In genomic region chr1:24874611-24875225, GRCh38 we compare ENCODE assay signal across 29 cellular contexts. TPM values are rescaled to one million over a fixed set of nuclear protein-coding genes. Genes with fewer than 3 reads are reported as not detected.
DNase-seq lines count a peak whose midpoint lies in the region; ATAC-seq, FAIRE-seq and TF ChIP-seq lines count a peak whose summit lies in the region.
"Had no signal": no experiment of that assay in that cellular context is flagged by ENCODE, and none has a peak within 500 bp of the region (broad histone marks: within the 10 kb centered on the region; RNA-seq: fewer than 3 reads in every experiment).

No MANE protein-coding gene starts in this region.

- TF ChIP-seq EP300 in K562 (IDR thresholded peaks at IDR 0.05; ENCODE audit: low read length), result no peak

- H3K4me3 ChIP-seq in breast epithelium, result no peak overlapping the region
- H3K4me3 ChIP-seq in K562, result no peak overlapping the region
- H3K4me3 ChIP-seq: psoas muscle, transverse colon had no signal

- 0 out of 2 replicates have a peak, but pooled peaks cover 10% of the 10 kb centered on the region for H4K20me1 ChIP-seq in K562 (replicated peaks; ENCODE audit: control insufficient read depth, insufficient read depth, low read length)

- H3K9me3 Mint-ChIP-seq in MCF 10A (ENCODE audit: unreplicated experiment), result no peaks in the 10 kb centered on the region
- peaks cover 0 to 4% (median 0%) of the 10 kb centered on the region in 7 donors for H3K9me3 Mint-ChIP-seq in CD14-positive monocyte
- H3K9me3 Mint-ChIP-seq: activated naive CD4-positive, alpha-beta T cell treated with anti-CD3 and anti-CD28 coated beads, Interleukin-2, amount 50 U/mL, for 24 hours; CD8-positive, alpha-beta memory T cell; mesothelial cell of epicardium; naive B cell had no signal

- H3K9me1 ChIP-seq in K562 (ENCODE audit: control insufficient read depth, insufficient read depth, low read length), result no peaks in the 10 kb centered on the region

- H3K4me3 Mint-ChIP-seq in MCF 10A (ENCODE audit: unreplicated experiment), result no peak overlapping the region
- no peak overlapping the region for H3K4me3 Mint-ChIP-seq in CD14-positive monocyte
- H3K4me3 Mint-ChIP-seq: activated naive CD4-positive, alpha-beta T cell treated with anti-CD3 and anti-CD28 coated beads, Interleukin-2, amount 50 U/mL, for 24 hours; B cell; CD8-positive, alpha-beta memory T cell; IgD-negative memory B cell; mesothelial cell of epicardium had no signal

- H3K36me3 ChIP-seq in breast epithelium, result no peaks in the 10 kb centered on the region
- H3K36me3 ChIP-seq in K562 (ENCODE audit: control insufficient read depth, insufficient read depth, low read length), result no peaks in the 10 kb centered on the region
- H3K36me3 ChIP-seq: brain microvascular endothelial cell, transverse colon had no signal

- no peaks in the 10 kb centered on the region for H3K4me1 ChIP-seq in breast epithelium
- peaks cover 0 to 3% of the 10 kb centered on the region in 2 experiments; a peak in 2 of 5 replicates for H3K4me1 ChIP-seq in K562 (replicated peaks in 1 of 2; ENCODE audit: control insufficient read depth in 2 of 2, insufficient read depth in 2 of 2, low read length in 2 of 2)
- H3K4me1 ChIP-seq: psoas muscle had no signal

- POLR2A ChIA-PET in MCF 10A (lab: Yijun Ruan, JAX) (interaction anchor here (1.1 kb wide), 1 partner anchor 287 kb away, joined by 4 read pairs; no protein-coding TSS in a partner anchor), K562 (lab: Yijun Ruan, JAX) (interaction anchor here (0.6 to 1.3 kb wide), 4 partner anchors 15 to 118 kb away, joined by 3 read pairs; no protein-coding TSS in a partner anchor), HEK293T (lab: Yijun Ruan, JAX) (interaction anchor here (0.5 kb wide), 1 partner anchor 197 kb away, joined by 3 read pairs; no protein-coding TSS in a partner anchor)

- TF ChIP-seq POLR2A in breast epithelium (IDR thresholded peaks at IDR 0.05) (no peak), K562 (conservative IDR thresholded peaks at IDR 0.05) (no peak), GM12891 (IDR thresholded peaks at IDR 0.05; ENCODE audit: low read depth, low read length) (no peak)

- H3K27ac ChIP-seq in breast epithelium (no peak overlapping the region), K562 (ENCODE audit: extremely low read depth, low read depth, low read length) (no peak overlapping the region)
- H3K27ac ChIP-seq: brain microvascular endothelial cell, psoas muscle, transverse colon had no signal

- DNase-seq in MCF 10A (ENCODE audit: unreplicated experiment) (peak; percentile 29), breast epithelium (ENCODE audit: low spot score in 2 of 2) (no peak), K562 (ENCODE audit: extremely low read depth in 1 of 4, low spot score in 3 of 4) (no peak), left colon (no peak), CD14-positive monocyte (ENCODE audit: low spot score) (no peak), HEK293T (ENCODE audit: extremely low spot score) (no peak), GM12891 (ENCODE audit: insufficient read length, low spot score) (no peak)
- DNase-seq in stimulated activated CD8-positive, alpha-beta memory T cell treated with anti-CD3 and anti-CD28 coated beads, Interleukin-4, amount 100 ng/mL, for 48 hours, result peak; percentile 14
- DNase-seq: activated CD4-positive, alpha-beta T cell treated with anti-CD3 and anti-CD28 coated beads, Interleukin-2, amount 50 U/mL, for 4 hours; amniotic stem cell; brain microvascular endothelial cell; CD8-positive, alpha-beta memory T cell; DMS153; left ventricle myocardium superior; naive B cell; NCI-H1092; NCI-H526; NK-92 treated with Interleukin-12 subunit alpha and Interleukin-12 subunit beta, amount 100 ng/mL, for 24 hours; psoas muscle; stimulated activated CD4-positive, alpha-beta T cell treated with anti-CD3 and anti-CD28 coated beads, Interleukin-12 subunit alpha, Interleukin-12 subunit beta, amount 100 ng/mL, for 4 hours; stimulated activated CD4-positive, alpha-beta T cell treated with anti-CD3 and anti-CD28 coated beads, Interleukin-2, amount 100 ng/mL, for 48 hours; T-helper 2 cell; transverse colon had no signal

- H3K4me1 Mint-ChIP-seq in MCF 10A (ENCODE audit: insufficient read depth, unreplicated experiment) (peaks cover 6% of the 10 kb centered on the region), CD14-positive monocyte (peaks cover 33% of the 10 kb centered on the region)
- H3K4me1 Mint-ChIP-seq: mesothelial cell of epicardium had no signal

- H3K27ac Mint-ChIP-seq in MCF 10A (ENCODE audit: low read depth, unreplicated experiment), result no peak overlapping the region
- H3K27ac Mint-ChIP-seq in CD14-positive monocyte, result peak overlapping the region in 1 of 7 donors; percentile 79
- H3K27ac Mint-ChIP-seq: activated naive CD4-positive, alpha-beta T cell treated with anti-CD3 and anti-CD28 coated beads, Interleukin-2, amount 50 U/mL, for 24 hours; B cell; IgD-negative memory B cell; mesothelial cell of epicardium; naive B cell had no signal

- BruUV-seq in MCF 10A (replicated peaks; lab: Mats Ljungman, UMichigan) (no TSS peak), K562 (replicated peaks; lab: Mats Ljungman, UMichigan) (no TSS peak)

- no peaks in the 10 kb centered on the region for H3K27me3 ChIP-seq in breast epithelium
- peaks cover 43 to 50% of the 10 kb centered on the region in 2 experiments for H3K27me3 ChIP-seq in K562 (ENCODE audit: control insufficient read depth in 2 of 2, insufficient read depth in 2 of 2, low read length in 2 of 2)
- H3K27me3 ChIP-seq: brain microvascular endothelial cell had no signal

- H3K9me3 ChIP-seq in breast epithelium (no peaks in the 10 kb centered on the region), K562 (replicated peaks; ENCODE audit: control insufficient read depth, insufficient read depth, low read depth, low read length) (no peaks in the 10 kb centered on the region)
- H3K9me3 ChIP-seq: psoas muscle, transverse colon had no signal

- TF ChIP-seq RAD21 in K562 (CRISPR knock-in tag; conservative IDR thresholded peaks at IDR 0.05 in 1 of 2, IDR thresholded peaks at IDR 0.05 in 1 of 2), result no peak

- ATAC-seq in K562, result peak; percentile 39; the same call in 2 of the 3 replicates
- peak; percentile 66 for ATAC-seq in left colon
- ATAC-seq: left ventricle myocardium superior, psoas muscle, sciatic nerve had no signal

- no peak overlapping the region for H3K4me2 ChIP-seq in K562 (ENCODE audit: insufficient read depth, low read length)

- H3K9ac ChIP-seq in K562 (ENCODE audit: insufficient read depth in 1 of 2, low read depth in 2 of 2, low read length in 2 of 2), result no peak overlapping the region

- 2% methylated on average over 16 of the region's 16 CpGs for WGBS in K562 (ENCODE audit: insufficient coverage, low coverage, missing lambda C conversion rate)

- intact Hi-C loops in MCF 10A (cut with micrococcal nuclease) (no loop called here), breast epithelium (cut with DNase I; ENCODE audit: low total_unique reads) (no loop called here), K562 (cut with micrococcal nuclease) (no loop called here), left colon (cut with DNase I, micrococcal nuclease) (no loop called here), CD14-positive monocyte (cut with micrococcal nuclease) (no loop called here)

- H3K79me2 ChIP-seq in K562 (ENCODE audit: control insufficient read depth, insufficient read depth, low read length), result no peaks in the 10 kb centered on the region

- H3K36me3 Mint-ChIP-seq in MCF 10A (ENCODE audit: insufficient read depth, unreplicated experiment) (no peaks in the 10 kb centered on the region), CD14-positive monocyte (no peaks in the 10 kb centered on the region)
- H3K36me3 Mint-ChIP-seq: activated naive CD4-positive, alpha-beta T cell treated with anti-CD3 and anti-CD28 coated beads, Interleukin-2, amount 50 U/mL, for 24 hours; CD8-positive, alpha-beta memory T cell; IgD-negative memory B cell; mesothelial cell of epicardium; naive B cell had no signal

- in situ Hi-C loops in K562 (cut with MboI), result no loop called here

- CTCF ChIA-PET in MCF 10A (lab: Yijun Ruan, JAX), result interaction anchor here (0.6 kb wide), 1 partner anchor 786 kb away, joined by 4 read pairs; no protein-coding TSS in a partner anchor
- CTCF ChIA-PET in K562 (lab: Yijun Ruan, JAX; ENCODE audit: low intra/inter-chr PET ratio), result no interaction called here
- CTCF ChIA-PET in HEK293T (lab: Yijun Ruan, JAX), result interaction anchor here (0.6 kb wide), 2 partner anchors 26 to 99 kb away, joined by 3 to 4 read pairs; no protein-coding TSS in a partner anchor

- H3K27me3 Mint-ChIP-seq in MCF 10A (ENCODE audit: insufficient read depth, unreplicated experiment) (peaks cover 7% of the 10 kb centered on the region), CD14-positive monocyte (ENCODE audit: low read depth in 3 of 3) (peaks cover 20 to 27% (median 24%) of the 10 kb centered on the region in 3 donors)
- H3K27me3 Mint-ChIP-seq: activated naive CD4-positive, alpha-beta T cell treated with anti-CD3 and anti-CD28 coated beads, Interleukin-2, amount 50 U/mL, for 24 hours had no signal

- FAIRE-seq in K562 (lab: Jason Lieb, UNC), result no peak
- no peak for FAIRE-seq in GM12891 (lab: Jason Lieb, UNC)
- FAIRE-seq: endothelial cell of umbilical vein had no signal

- H2AFZ ChIP-seq in K562 (ENCODE audit: low read depth, low read length), result no peak overlapping the region

- TF ChIP-seq CTCF in MCF 10A (IDR thresholded peaks at IDR 0.05; ENCODE audit: unreplicated experiment) (no peak), breast epithelium (IDR thresholded peaks at IDR 0.05) (no peak), K562 (IDR thresholded peaks at IDR 0.05 in 2 of 3, conservative IDR thresholded peaks at IDR 0.05 in 1 of 3; ENCODE audit: insufficient read depth in 2 of 3, low read depth in 1 of 3, low read length in 3 of 3) (no peak), CD14-positive monocyte (IDR thresholded peaks at IDR 0.05) (no peak)

RNA-seq across cellular contexts. Expression of gene RUNX3, which starts 55.4 kb away (rescaled TPM):
- total RNA-seq in MCF 10A (2022) (not detected in 2 replicates), breast epithelium (1 to 10 TPM; 1.9 to 9.1 (median 5.6) TPM), K562 (2014; rRNA removed) (0.09 and 0.16 TPM in 2 replicates), K562 (2014; rRNA removed; fragmentation: Illumina TruSeq; extraction: Trizol) (0.03 and 0.04 TPM in 2 replicates), K562 (2015; rRNA removed; fragmentation: Illumina TruSeq; extraction: Trizol) (0.11 and 0.22 TPM in 2 replicates), K562 (2021) (0.64 and 1.1 TPM in 2 replicates), left colon (1 to 10 TPM; 1.6 to 5.7 TPM)
- total RNA-seq in K562 (2011; cell fraction: chromatin; rRNA removed; ENCODE audit: low replicate concordance), result 0.21 TPM in 1 of 2 replicates, not detected in the other
- total RNA-seq in K562 (2011; cell fraction: nucleolus; rRNA removed), result 0.13 TPM in 1 of 2 replicates, not detected in the other
- not detected in 2 replicates for total RNA-seq in K562 (2011; cell fraction: nucleoplasm; rRNA removed)
- polyA plus RNA-seq in K562 (2011; rRNA removed) (0.03 TPM in 2 replicates), K562 (2014; fragmentation: Illumina TruSeq; extraction: Trizol) (0.19 and 0.39 TPM in 2 replicates), K562 (2014; fragmentation: Nextera tagmentation; extraction: Ambion mirVana) (under 1 TPM; 0.01 to 0.04 TPM), K562 (2014; rRNA removed) (0.29 and 0.62 TPM in 2 replicates), CD14-positive monocyte (1 to 10 TPM; 4.4 to 6.7 TPM)
- polyA plus RNA-seq in K562 (2011; cell fraction: cytosol; rRNA removed), result 0.03 TPM in 1 of 2 replicates, not detected in the other
- 0.18 TPM in 1 of 2 replicates, not detected in the other for polyA plus RNA-seq in K562 (2011; cell fraction: nucleus; rRNA removed)
- polyA plus RNA-seq in K562 (2012), result 0.36 and 0.46 TPM in 2 replicates
- not detected in 2 replicates for polyA minus RNA-seq in K562 (2011; rRNA and poly(A)+ RNA removed)
- not detected in 2 replicates for polyA minus RNA-seq in K562 (2011; cell fraction: cytosol; rRNA and poly(A)+ RNA removed)
- not detected in 2 replicates for polyA minus RNA-seq in K562 (2011; cell fraction: nucleus; rRNA and poly(A)+ RNA removed)
- polyA plus RNA-seq in GM12891 (2012; ENCODE audit: low read depth, missing spikeins), result 82.2 TPM
- total RNA-seq: endothelial cell of umbilical vein had no signal
- polyA plus RNA-seq: endothelial cell of umbilical vein had no signal

Comparison
In these comparisons a context has a peak if more than half of its experiments do, and no peak if none do; other contexts are left out.
1. DNase-seq: peak in MCF 10A (single experiment) and stimulated activated CD8-positive, alpha-beta memory T cell treated with anti-CD3 and anti-CD28 coated beads, Interleukin-4, amount 100 ng/mL, for 48 hours (single experiment); none in breast epithelium (0 of 2), K562 (0 of 4), left colon (0 of 2), CD14-positive monocyte (single experiment), HEK293T (single experiment) and GM12891 (single experiment).